ENCODE assay signal across 10 cellular contexts in genomic region chr20:62360854-62361798, GRCh38. TPM values are rescaled to one million over a fixed set of nuclear protein-coding genes. Genes with fewer than 3 reads are reported as not detected.
DNase-seq lines count a peak whose midpoint lies in the region; ATAC-seq, FAIRE-seq and TF ChIP-seq lines count a peak whose summit lies in the region.
"Had no signal": no experiment of that assay in that cellular context is flagged by ENCODE, and none has a peak within 500 bp of the region (broad histone marks: within the 10 kb centered on the region; RNA-seq: fewer than 3 reads in every experiment).

No MANE protein-coding gene starts in this region.

- FAIRE-seq in HepG2 (lab: Jason Lieb, UNC), result no peak

- in situ Hi-C loops in HepG2 (cut with HindIII; ENCODE audit: extremely low pct_ligation_motif_present, low pct_unique_long_range_greater_than_20kb), result no loop called here

- H3K27me3 ChIP-seq in colonic mucosa (peaks cover 3% of the 10 kb centered on the region), HepG2 (ENCODE audit: control insufficient read depth in 1 of 2, insufficient read depth in 2 of 2, low read length in 2 of 2) (no peaks in the 10 kb centered on the region), thoracic aorta (replicated peaks; ENCODE audit: insufficient read depth) (no peaks in the 10 kb centered on the region)

- H3K9me3 ChIP-seq in colonic mucosa, result no peaks in the 10 kb centered on the region
- no peaks in the 10 kb centered on the region for H3K9me3 ChIP-seq in HepG2 (ENCODE audit: low read length)
- no peaks in the 10 kb centered on the region for H3K9me3 ChIP-seq in thoracic aorta

- DNase-seq in LoVo (ENCODE audit: low spot score) (peak; percentile 62), colonic mucosa (peak; percentile 65), HepG2 (ENCODE audit: low spot score) (no peak), thoracic aorta (ENCODE audit: low spot score) (no peak), NCI-H1436 (lab: John Stamatoyannopoulos, UW) (no peak), putamen (ENCODE audit: low spot score) (no peak)
- DNase-seq in stimulated activated naive CD8-positive, alpha-beta T cell treated with anti-CD3 and anti-CD28 coated beads, Interleukin-15, amount 100 ng/mL, for 72 hours, result no peak
- DNase-seq: DMS53, NCI-H526 had no signal

- H2AFZ ChIP-seq in HepG2 (ENCODE audit: low read length), result no peak overlapping the region

- no peak overlapping the region for H3K4me3 Mint-ChIP-seq in stimulated activated naive CD8-positive, alpha-beta T cell treated with anti-CD3 and anti-CD28 coated beads, Interleukin-15, amount 100 ng/mL, for 72 hours

- 95% methylated on average over 23 of the region's 25 CpGs for WGBS in HepG2 (ENCODE audit: low lambda C conversion rate)

- TF ChIP-seq RAD21 in HepG2 (CRISPR knock-in tag; IDR thresholded peaks at IDR 0.05), result no peak

- H3K4me3 ChIP-seq in colonic mucosa (no peak overlapping the region), HepG2 (replicated peaks in 1 of 3; ENCODE audit: insufficient read depth in 1 of 3, low read depth in 2 of 3, low read length in 3 of 3) (no peak overlapping the region), thoracic aorta (no peak overlapping the region)

- H3K4me2 ChIP-seq in HepG2 (ENCODE audit: low read depth, low read length), result no peak overlapping the region

- no peak for TF ChIP-seq EP300 in HepG2 (IDR thresholded peaks at IDR 0.05; ENCODE audit: low read depth in 2 of 2, low read length in 2 of 2)
- TF ChIP-seq EP300 in HepG2 (CRISPR knock-in tag; IDR thresholded peaks at IDR 0.05; ENCODE audit: borderline replicate concordance), result no peak

- peaks cover 32% of the 10 kb centered on the region for H3K79me2 ChIP-seq in HepG2 (ENCODE audit: insufficient read depth, low read length)

- H3K4me1 Mint-ChIP-seq in stimulated activated naive CD8-positive, alpha-beta T cell treated with anti-CD3 and anti-CD28 coated beads, Interleukin-15, amount 100 ng/mL, for 72 hours, result no peaks in the 10 kb centered on the region

- H4K20me1 ChIP-seq in HepG2 (ENCODE audit: insufficient read depth, low read length), result peaks cover 29% of the 10 kb centered on the region

- no peak overlapping the region for H3K27ac Mint-ChIP-seq in stimulated activated naive CD8-positive, alpha-beta T cell treated with anti-CD3 and anti-CD28 coated beads, Interleukin-15, amount 100 ng/mL, for 72 hours

- H3K36me3 ChIP-seq in colonic mucosa, result no peaks in the 10 kb centered on the region
- peaks cover 26 to 31% of the 10 kb centered on the region in 2 experiments for H3K36me3 ChIP-seq in HepG2 (replicated peaks in 1 of 2; ENCODE audit: control insufficient read depth in 1 of 2, insufficient read depth in 2 of 2, low read length in 2 of 2)
- H3K36me3 ChIP-seq in thoracic aorta, result no peaks in the 10 kb centered on the region

- POLR2A ChIA-PET in HepG2 (lab: Yijun Ruan, JAX), result interaction anchor here (1.4 kb wide), 1 partner anchor 25 kb away, joined by 4 read pairs; no protein-coding TSS in a partner anchor

- H3K27ac ChIP-seq in colonic mucosa (no peak overlapping the region), HepG2 (ENCODE audit: extremely low read length, insufficient read depth, low read length) (peak overlapping the region; percentile 14), thoracic aorta (peak overlapping the region; percentile 40 to 95)

- CTCF ChIA-PET in HepG2 (lab: Yijun Ruan, JAX; ENCODE audit: low intra/inter-chr PET ratio, low total read pairs), result no interaction called here

- BruUV-seq in HepG2 (replicated peaks; lab: Mats Ljungman, UMichigan), result no TSS peak

- peaks cover 2% of the 10 kb centered on the region for H3K4me1 ChIP-seq in colonic mucosa
- peaks cover 62% of the 10 kb centered on the region for H3K4me1 ChIP-seq in HepG2 (ENCODE audit: insufficient read depth, low read length)
- H3K4me1 ChIP-seq in thoracic aorta (ENCODE audit: control insufficient read depth in 1 of 2, low read depth in 2 of 2), result peaks cover 69 to 95% of the 10 kb centered on the region in 2 donors

- intact Hi-C loops in colonic mucosa (cut with DNase I) (no loop called here), HepG2 (cut with micrococcal nuclease; ENCODE audit: unreplicated experiment) (loop anchor here (10.0 kb wide), 1 partner anchor 1604 kb away; the partner anchor contains the start of gene ZNF512B)

- TF ChIP-seq POLR2A in HepG2 (IDR thresholded peaks at IDR 0.05; ENCODE audit: insufficient read depth in 1 of 2, low read depth in 2 of 2, low read length in 2 of 2), result no peak

- TF ChIP-seq CTCF in colonic mucosa (IDR thresholded peaks at IDR 0.05), result no peak
- no peak for TF ChIP-seq CTCF in HepG2 (CRISPR knock-in tag; IDR thresholded peaks at IDR 0.05)
- no peak for TF ChIP-seq CTCF in thoracic aorta (IDR thresholded peaks at IDR 0.05)

- H3K27me3 Mint-ChIP-seq in stimulated activated naive CD8-positive, alpha-beta T cell treated with anti-CD3 and anti-CD28 coated beads, Interleukin-15, amount 100 ng/mL, for 72 hours, result peaks cover 47% of the 10 kb centered on the region

- ATAC-seq in HepG2 (no peak), thoracic aorta (ENCODE audit: insufficient number of reproducible peaks, low FRiP score, low read depth) (no peak), HG02885 (IDR thresholded peaks at IDR 0.05; ENCODE audit: poor library complexity, unreplicated experiment) (no peak)
- no peak for ATAC-seq in stimulated activated naive CD8-positive, alpha-beta T cell treated with anti-CD3 and anti-CD28 coated beads, Interleukin-15, amount 100 ng/mL, for 72 hours

- peak overlapping the region in 1 of 2 donors; percentile 12 for H3K9ac ChIP-seq in colonic mucosa (ENCODE audit: low read depth in 2 of 2, low read length in 2 of 2)
- no peak overlapping the region for H3K9ac ChIP-seq in HepG2 (ENCODE audit: insufficient read depth, low read depth, low read length)

- H3K9me3 Mint-ChIP-seq in stimulated activated naive CD8-positive, alpha-beta T cell treated with anti-CD3 and anti-CD28 coated beads, Interleukin-15, amount 100 ng/mL, for 72 hours, result no peaks in the 10 kb centered on the region

RNA-seq across cellular contexts. Expression of gene LAMA5, which starts 6.0 kb away (rescaled TPM):
- total RNA-seq in colonic mucosa (10 to 100 TPM; 32.5 to 35.5 TPM), HepG2 (2016; rRNA removed; fragmentation: Illumina TruSeq; extraction: Trizol) (28.5 and 44.7 TPM in 2 replicates), thoracic aorta (100 to 1,000 TPM; 289 to 333 TPM)
- total RNA-seq in HepG2 (2016; cell fraction: cytosol; rRNA removed; fragmentation: Illumina TruSeq; extraction: Trizol; ENCODE audit: low read depth), result 32.2 and 40.1 TPM in 2 replicates
- total RNA-seq in HepG2 (2016; cell fraction: insoluble cytoplasmic fraction; rRNA removed; fragmentation: Illumina TruSeq; extraction: Trizol), result 24.0 and 53.5 TPM in 2 replicates
- total RNA-seq in HepG2 (2016; cell fraction: membrane; rRNA removed; fragmentation: Illumina TruSeq; extraction: Trizol), result 23.5 and 24.2 TPM in 2 replicates
- total RNA-seq in HepG2 (2016; cell fraction: nucleus; rRNA removed; fragmentation: Illumina TruSeq; extraction: Trizol), result 108 and 131 TPM in 2 replicates
- polyA plus RNA-seq in HepG2 (2011; rRNA removed), result 21.0 and 22.7 TPM in 2 replicates
- polyA plus RNA-seq in HepG2 (2011; cell fraction: cytosol; rRNA removed), result 9.5 and 17.6 TPM in 2 replicates
- 504 and 754 TPM in 2 replicates for polyA plus RNA-seq in HepG2 (2011; cell fraction: nucleus; rRNA removed)
- 96.2 and 135 TPM in 2 replicates for polyA plus RNA-seq in HepG2 (2012)
- polyA plus RNA-seq in HepG2 (2016; cell fraction: cytosol; fragmentation: Illumina TruSeq; extraction: Trizol; ENCODE audit: low read depth), result 12.5 and 12.7 TPM in 2 replicates
- 34.3 and 49.3 TPM in 2 replicates for polyA plus RNA-seq in HepG2 (2016; cell fraction: insoluble cytoplasmic fraction; fragmentation: Illumina TruSeq; extraction: Trizol; ENCODE audit: low read depth)
- polyA plus RNA-seq in HepG2 (2016; cell fraction: membrane; fragmentation: Illumina TruSeq; extraction: Trizol; ENCODE audit: low read depth), result 14.2 and 17.2 TPM in 2 replicates
- polyA plus RNA-seq in HepG2 (2016; cell fraction: nucleus; fragmentation: Illumina TruSeq; extraction: Trizol; ENCODE audit: insufficient read depth, low read depth), result 598 and 620 TPM in 2 replicates
- polyA minus RNA-seq in HepG2 (2011; rRNA and poly(A)+ RNA removed; ENCODE audit: low replicate concordance), result 26.2 and 35.7 TPM in 2 replicates
- polyA minus RNA-seq in HepG2 (2011; cell fraction: cytosol; rRNA and poly(A)+ RNA removed), result 23.2 and 27.1 TPM in 2 replicates
- 70.0 and 71.2 TPM in 2 replicates for polyA minus RNA-seq in HepG2 (2011; cell fraction: nucleus; rRNA and poly(A)+ RNA removed)

RNA-seq across cellular contexts. Expression of gene RPS21, which starts 25.8 kb away (rescaled TPM):
- total RNA-seq in colonic mucosa (1,000 to 10,000 TPM; 1,359 to 1,579 TPM), HepG2 (2016; rRNA removed; fragmentation: Illumina TruSeq; extraction: Trizol) (2,584 and 2,647 TPM in 2 replicates), thoracic aorta (1,000 to 10,000 TPM; 1,025 to 2,724 TPM)
- total RNA-seq in HepG2 (2016; cell fraction: cytosol; rRNA removed; fragmentation: Illumina TruSeq; extraction: Trizol; ENCODE audit: low read depth), result 3,497 and 3,511 TPM in 2 replicates
- total RNA-seq in HepG2 (2016; cell fraction: insoluble cytoplasmic fraction; rRNA removed; fragmentation: Illumina TruSeq; extraction: Trizol), result 2,606 and 2,768 TPM in 2 replicates
- total RNA-seq in HepG2 (2016; cell fraction: membrane; rRNA removed; fragmentation: Illumina TruSeq; extraction: Trizol), result 4,939 and 5,761 TPM in 2 replicates
- 1,156 and 1,166 TPM in 2 replicates for total RNA-seq in HepG2 (2016; cell fraction: nucleus; rRNA removed; fragmentation: Illumina TruSeq; extraction: Trizol)
- polyA plus RNA-seq in HepG2 (2011; rRNA removed), result 9,925 and 11,063 TPM in 2 replicates
- polyA plus RNA-seq in HepG2 (2011; cell fraction: cytosol; rRNA removed), result 11,031 and 15,081 TPM in 2 replicates
- polyA plus RNA-seq in HepG2 (2011; cell fraction: nucleus; rRNA removed), result 5,156 and 5,267 TPM in 2 replicates
- polyA plus RNA-seq in HepG2 (2012), result 6,658 and 8,852 TPM in 2 replicates
- 5,362 and 5,590 TPM in 2 replicates for polyA plus RNA-seq in HepG2 (2016; cell fraction: cytosol; fragmentation: Illumina TruSeq; extraction: Trizol; ENCODE audit: low read depth)
- polyA plus RNA-seq in HepG2 (2016; cell fraction: insoluble cytoplasmic fraction; fragmentation: Illumina TruSeq; extraction: Trizol; ENCODE audit: low read depth), result 3,197 and 3,428 TPM in 2 replicates
- 5,998 and 6,820 TPM in 2 replicates for polyA plus RNA-seq in HepG2 (2016; cell fraction: membrane; fragmentation: Illumina TruSeq; extraction: Trizol; ENCODE audit: low read depth)
- 2,753 and 2,989 TPM in 2 replicates for polyA plus RNA-seq in HepG2 (2016; cell fraction: nucleus; fragmentation: Illumina TruSeq; extraction: Trizol; ENCODE audit: insufficient read depth, low read depth)
- polyA minus RNA-seq in HepG2 (2011; rRNA and poly(A)+ RNA removed; ENCODE audit: low replicate concordance), result 2,340 and 3,999 TPM in 2 replicates
- polyA minus RNA-seq in HepG2 (2011; cell fraction: cytosol; rRNA and poly(A)+ RNA removed), result 1,154 and 1,167 TPM in 2 replicates
- polyA minus RNA-seq in HepG2 (2011; cell fraction: nucleus; rRNA and poly(A)+ RNA removed), result 809 and 896 TPM in 2 replicates

RNA-seq across cellular contexts. Expression of gene CABLES2, which starts 46.0 kb away (rescaled TPM):
- 10 to 100 TPM in 1 of 2 donors, 1 to 10 TPM in 1; 7.8 to 10.5 TPM for total RNA-seq in colonic mucosa
- 9.7 and 10.2 TPM in 2 replicates for total RNA-seq in HepG2 (2016; rRNA removed; fragmentation: Illumina TruSeq; extraction: Trizol)
- 3.4 and 4.0 TPM in 2 replicates for total RNA-seq in HepG2 (2016; cell fraction: cytosol; rRNA removed; fragmentation: Illumina TruSeq; extraction: Trizol; ENCODE audit: low read depth)
- 9.2 and 9.3 TPM in 2 replicates for total RNA-seq in HepG2 (2016; cell fraction: insoluble cytoplasmic fraction; rRNA removed; fragmentation: Illumina TruSeq; extraction: Trizol)
- total RNA-seq in HepG2 (2016; cell fraction: membrane; rRNA removed; fragmentation: Illumina TruSeq; extraction: Trizol), result 13.2 and 14.3 TPM in 2 replicates
- 5.6 and 7.3 TPM in 2 replicates for total RNA-seq in HepG2 (2016; cell fraction: nucleus; rRNA removed; fragmentation: Illumina TruSeq; extraction: Trizol)
- polyA plus RNA-seq in HepG2 (2011; rRNA removed), result 5.2 and 5.9 TPM in 2 replicates
- polyA plus RNA-seq in HepG2 (2011; cell fraction: cytosol; rRNA removed), result 4.8 and 5.4 TPM in 2 replicates
- polyA plus RNA-seq in HepG2 (2011; cell fraction: nucleus; rRNA removed), result 6.8 and 7.6 TPM in 2 replicates
- 4.7 and 5.4 TPM in 2 replicates for polyA plus RNA-seq in HepG2 (2012)
- 7.5 and 8.3 TPM in 2 replicates for polyA plus RNA-seq in HepG2 (2016; cell fraction: cytosol; fragmentation: Illumina TruSeq; extraction: Trizol; ENCODE audit: low read depth)
- 20.6 and 26.7 TPM in 2 replicates for polyA plus RNA-seq in HepG2 (2016; cell fraction: insoluble cytoplasmic fraction; fragmentation: Illumina TruSeq; extraction: Trizol; ENCODE audit: low read depth)
- 20.0 and 22.1 TPM in 2 replicates for polyA plus RNA-seq in HepG2 (2016; cell fraction: membrane; fragmentation: Illumina TruSeq; extraction: Trizol; ENCODE audit: low read depth)
- 18.8 and 19.3 TPM in 2 replicates for polyA plus RNA-seq in HepG2 (2016; cell fraction: nucleus; fragmentation: Illumina TruSeq; extraction: Trizol; ENCODE audit: insufficient read depth, low read depth)
- polyA minus RNA-seq in HepG2 (2011; rRNA and poly(A)+ RNA removed; ENCODE audit: low replicate concordance), result 5.3 and 6.3 TPM in 2 replicates
- 4.9 and 6.3 TPM in 2 replicates for polyA minus RNA-seq in HepG2 (2011; cell fraction: cytosol; rRNA and poly(A)+ RNA removed)
- 4.8 and 5.2 TPM in 2 replicates for polyA minus RNA-seq in HepG2 (2011; cell fraction: nucleus; rRNA and poly(A)+ RNA removed)
- total RNA-seq in thoracic aorta, result 1 to 10 TPM; 2.1 to 9.2 TPM

RNA-seq across cellular contexts. Expression of gene ADRM1, which starts 58.3 kb away (rescaled TPM):
- total RNA-seq in colonic mucosa (100 to 1,000 TPM in 1 of 2 donors, 10 to 100 TPM in 1; 70.5 to 109 TPM), HepG2 (2016; rRNA removed; fragmentation: Illumina TruSeq; extraction: Trizol) (143 and 154 TPM in 2 replicates), thoracic aorta (100 to 1,000 TPM in 1 of 2 donors, 10 to 100 TPM in 1; 98.8 to 113 TPM)
- total RNA-seq in HepG2 (2016; cell fraction: cytosol; rRNA removed; fragmentation: Illumina TruSeq; extraction: Trizol; ENCODE audit: low read depth), result 51.6 and 53.2 TPM in 2 replicates
- 149 and 159 TPM in 2 replicates for total RNA-seq in HepG2 (2016; cell fraction: insoluble cytoplasmic fraction; rRNA removed; fragmentation: Illumina TruSeq; extraction: Trizol)
- 59.3 and 62.8 TPM in 2 replicates for total RNA-seq in HepG2 (2016; cell fraction: membrane; rRNA removed; fragmentation: Illumina TruSeq; extraction: Trizol)
- total RNA-seq in HepG2 (2016; cell fraction: nucleus; rRNA removed; fragmentation: Illumina TruSeq; extraction: Trizol), result 76.2 and 86.5 TPM in 2 replicates
- polyA plus RNA-seq in HepG2 (2011; rRNA removed), result 92.9 and 106 TPM in 2 replicates
- 90.4 and 144 TPM in 2 replicates for polyA plus RNA-seq in HepG2 (2011; cell fraction: cytosol; rRNA removed)
- polyA plus RNA-seq in HepG2 (2011; cell fraction: nucleus; rRNA removed), result 158 and 185 TPM in 2 replicates
- polyA plus RNA-seq in HepG2 (2012), result 62.1 and 86.3 TPM in 2 replicates
- polyA plus RNA-seq in HepG2 (2016; cell fraction: cytosol; fragmentation: Illumina TruSeq; extraction: Trizol; ENCODE audit: low read depth), result 50.3 and 52.6 TPM in 2 replicates
- polyA plus RNA-seq in HepG2 (2016; cell fraction: insoluble cytoplasmic fraction; fragmentation: Illumina TruSeq; extraction: Trizol; ENCODE audit: low read depth), result 185 and 189 TPM in 2 replicates
- polyA plus RNA-seq in HepG2 (2016; cell fraction: membrane; fragmentation: Illumina TruSeq; extraction: Trizol; ENCODE audit: low read depth), result 54.2 and 55.6 TPM in 2 replicates
- 165 and 171 TPM in 2 replicates for polyA plus RNA-seq in HepG2 (2016; cell fraction: nucleus; fragmentation: Illumina TruSeq; extraction: Trizol; ENCODE audit: insufficient read depth, low read depth)
- 92.6 and 107 TPM in 2 replicates for polyA minus RNA-seq in HepG2 (2011; rRNA and poly(A)+ RNA removed; ENCODE audit: low replicate concordance)
- 50.7 and 55.0 TPM in 2 replicates for polyA minus RNA-seq in HepG2 (2011; cell fraction: cytosol; rRNA and poly(A)+ RNA removed)
- 47.2 and 49.4 TPM in 2 replicates for polyA minus RNA-seq in HepG2 (2011; cell fraction: nucleus; rRNA and poly(A)+ RNA removed)

Comparison
In these comparisons a context has a peak if more than half of its experiments do, and no peak if none do; other contexts are left out.
1. DNase-seq: peak in LoVo (single experiment) and colonic mucosa (single experiment); none in HepG2 (single experiment), thoracic aorta (single experiment), stimulated activated naive CD8-positive, alpha-beta T cell treated with anti-CD3 and anti-CD28 coated beads, Interleukin-15, amount 100 ng/mL, for 72 hours (0 of 2), NCI-H1436 (single experiment) and putamen (single experiment).